In genomic region chr11:119481021-119481666, GRCh38 we compare ENCODE assay signal across 1 cellular context.
TF ChIP-seq lines count a peak whose summit lies in the region.

No MANE protein-coding gene starts in this region.

TF ChIP-seq in HepG2, 621 proteins besides CTCF, POLR2A, EP300 and RAD21 (continued from another document and continues in another):
- TF ChIP-seq SCMH1 (CRISPR knock-in tag; IDR thresholded peaks at IDR 0.05; ENCODE audit: borderline replicate concordance) (no peak), PITX1 (CRISPR knock-in tag; IDR thresholded peaks at IDR 0.05) (peak; percentile 68; the same call in 1 of the 2 replicates), RFX1 (IDR thresholded peaks at IDR 0.05) (no peak), ZNF292 (CRISPR knock-in tag; IDR thresholded peaks at IDR 0.05; ENCODE audit: borderline replicate concordance, low read depth) (peak; percentile 67; the same call in 1 of the 2 replicates), ZNF841 (CRISPR knock-in tag; IDR thresholded peaks at IDR 0.05; ENCODE audit: borderline replicate concordance) (no peak), SNAPC2 (CRISPR knock-in tag; IDR thresholded peaks at IDR 0.05) (no peak), HOXD1 (CRISPR knock-in tag; IDR thresholded peaks at IDR 0.05) (peak; percentile 63; the same call in 1 of the 2 replicates), HOXA7 (CRISPR knock-in tag; IDR thresholded peaks at IDR 0.05) (no peak), NR0B2 (CRISPR knock-in tag; IDR thresholded peaks at IDR 0.05) (0 out of 2 replicates have a peak, but pooled peaks have one; percentile 11), ZNF33A (CRISPR knock-in tag; IDR thresholded peaks at IDR 0.05; ENCODE audit: borderline replicate concordance) (no peak), TBX2 (CRISPR knock-in tag; IDR thresholded peaks at IDR 0.05; ENCODE audit: borderline replicate concordance) (peak; percentile 92), MZF1 (CRISPR knock-in tag; IDR thresholded peaks at IDR 0.05; ENCODE audit: borderline replicate concordance) (no peak), ZNF619 (CRISPR knock-in tag; IDR thresholded peaks at IDR 0.05) (no peak), ZNF839 (CRISPR knock-in tag; IDR thresholded peaks at IDR 0.05; ENCODE audit: borderline replicate concordance) (no peak), JUNB (CRISPR knock-in tag; IDR thresholded peaks at IDR 0.05; ENCODE audit: borderline replicate concordance) (no peak; the same call in 1 of the 2 replicates), ZNF598 (CRISPR knock-in tag; IDR thresholded peaks at IDR 0.05; ENCODE audit: borderline replicate concordance) (peak; percentile 71; the same call in 1 of the 2 replicates), RORA (CRISPR knock-in tag; IDR thresholded peaks at IDR 0.05) (no peak), ZNF503 (CRISPR knock-in tag; IDR thresholded peaks at IDR 0.05) (peak; percentile 63; the same call in 1 of the 2 replicates), ZNF703 (CRISPR knock-in tag; IDR thresholded peaks at IDR 0.05; ENCODE audit: borderline replicate concordance) (no peak), ZNF281 (CRISPR knock-in tag; IDR thresholded peaks at IDR 0.05; ENCODE audit: borderline replicate concordance) (peak; percentile 46; the same call in 1 of the 2 replicates), SRSF4 (IDR thresholded peaks at IDR 0.05; ENCODE audit: low read depth, low read length, poor library complexity, severe bottlenecking) (no peak), ZHX1 (CRISPR knock-in tag; IDR thresholded peaks at IDR 0.05; ENCODE audit: low read depth) (no peak), HES4 (CRISPR knock-in tag; IDR thresholded peaks at IDR 0.05; ENCODE audit: borderline replicate concordance) (no peak), ARID3A (IDR thresholded peaks at IDR 0.05; ENCODE audit: low read depth, low read length) (peak; percentile 67), HOXA9 (CRISPR knock-in tag; IDR thresholded peaks at IDR 0.05; ENCODE audit: borderline replicate concordance) (no peak), E2F1 (CRISPR knock-in tag; IDR thresholded peaks at IDR 0.05) (peak; percentile 75), TFDP1 (CRISPR knock-in tag; IDR thresholded peaks at IDR 0.05; ENCODE audit: borderline replicate concordance) (peak; percentile 50; the same call in 1 of the 2 replicates), SALL1 (CRISPR knock-in tag; IDR thresholded peaks at IDR 0.05) (peak; percentile 90), DNMT3B (CRISPR knock-in tag; conservative IDR thresholded peaks at IDR 0.05) (0 out of 2 replicates have a peak, but pooled peaks have one; percentile 44), MEIS1 (CRISPR knock-in tag; IDR thresholded peaks at IDR 0.05; ENCODE audit: borderline replicate concordance) (peak; percentile 66; the same call in 1 of the 2 replicates), CERS6 (CRISPR knock-in tag; IDR thresholded peaks at IDR 0.05) (no peak), ZNF639 (CRISPR knock-in tag; conservative IDR thresholded peaks at IDR 0.05) (0 out of 2 replicates have a peak, but pooled peaks have one; percentile 37), NCOA1 (CRISPR knock-in tag; IDR thresholded peaks at IDR 0.05) (no peak), BCL6 (CRISPR knock-in tag; IDR thresholded peaks at IDR 0.05) (peak; percentile 89), YY1 (IDR thresholded peaks at IDR 0.05; ENCODE audit: insufficient read depth, insufficient replicate concordance, low read depth, low read length) (peak; percentile 77), ZNF230 (CRISPR knock-in tag; IDR thresholded peaks at IDR 0.05) (peak; percentile 35; the same call in 1 of the 2 replicates), PAWR (CRISPR knock-in tag; IDR thresholded peaks at IDR 0.05; ENCODE audit: borderline replicate concordance) (no peak), ZNF33B (CRISPR knock-in tag; IDR thresholded peaks at IDR 0.05) (no peak), CBX1 (IDR thresholded peaks at IDR 0.05; ENCODE audit: low read depth) (no peak), ZNF597 (CRISPR knock-in tag; IDR thresholded peaks at IDR 0.05) (no peak), ZNF83 (CRISPR knock-in tag; IDR thresholded peaks at IDR 0.05; ENCODE audit: borderline replicate concordance) (no peak), ZNF12 (CRISPR knock-in tag; IDR thresholded peaks at IDR 0.05) (peak; percentile 74; the same call in 1 of the 2 replicates), ZNF567 (CRISPR knock-in tag; IDR thresholded peaks at IDR 0.05; ENCODE audit: borderline replicate concordance) (no peak), ATF7-NPFF (CRISPR knock-in tag; IDR thresholded peaks at IDR 0.05; ENCODE audit: low read depth) (no peak), CSRNP1 (CRISPR knock-in tag; IDR thresholded peaks at IDR 0.05) (0 out of 2 replicates have a peak, but pooled peaks have one; percentile 55), ZNF253 (CRISPR knock-in tag; IDR thresholded peaks at IDR 0.05; ENCODE audit: borderline replicate concordance) (no peak), PRPF4 (IDR thresholded peaks at IDR 0.05; ENCODE audit: low read depth, low read length, poor library complexity, severe bottlenecking) (no peak), GTF3A (CRISPR knock-in tag; conservative IDR thresholded peaks at IDR 0.05) (no peak)
